Comparison of ENCODE assay signal across 22 cellular contexts in the genomic region with DNA sequence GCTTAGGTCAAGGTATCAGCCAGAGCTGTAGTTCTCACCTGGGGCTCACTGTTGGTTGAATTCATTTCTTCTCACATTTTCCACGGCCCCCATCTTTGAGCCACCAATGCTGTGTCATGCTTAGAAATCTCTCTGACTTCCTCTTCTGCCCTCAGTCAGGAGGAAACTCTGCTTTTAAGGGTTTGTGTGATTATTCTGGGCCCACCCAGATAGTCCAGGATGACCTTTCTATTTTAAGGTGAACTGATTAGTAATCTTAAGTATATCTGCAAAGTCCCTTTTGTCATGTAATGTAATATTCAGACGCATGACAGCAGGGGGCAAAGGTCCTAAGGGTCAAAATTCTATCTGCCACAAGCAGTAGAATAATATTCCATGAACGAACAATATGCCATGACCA.
A peak's percentile ranks its signal among the peaks of the same experiment; 100 is the strongest.
DNase-seq lines count a peak whose midpoint lies in the region; ATAC-seq, FAIRE-seq and TF ChIP-seq lines count a peak whose summit lies in the region.
"Had no signal": no experiment of that assay in that cellular context is flagged by ENCODE, and none has a peak within 500 bp of the region (broad histone marks: within the 10 kb centered on the region; RNA-seq: fewer than 3 reads in every experiment).

No MANE protein-coding gene starts in this region.

- TF ChIP-seq CTCF in GM10248 (IDR thresholded peaks at IDR 0.05; ENCODE audit: control extremely low read depth, extremely low read depth, low read depth, missing control alignments): no peak

- DNase-seq in CD1c-positive myeloid dendritic cell (ENCODE audit: extremely low spot score): peak; percentile 36
- peak; percentile 69 for DNase-seq in KBM-7
- DNase-seq in OCI-M1 (lab: John Stamatoyannopoulos, UW): peak; percentile 83
- peak; percentile 6 for DNase-seq in left lobe of liver (ENCODE audit: low spot score)
- no peak for DNase-seq in stimulated activated naive CD4-positive, alpha-beta T cell treated with Interleukin-2 at 50 U/mL for 16 hours (lab: John Stamatoyannopoulos, UW)
- no peak for DNase-seq in GM10248 (ENCODE audit: extremely low spot score)
- no peak for DNase-seq in GM12892 (ENCODE audit: insufficient read length)
- DNase-seq: ACHN; AML-193; Caco-2; CD4-positive, CD25-positive, alpha-beta regulatory T cell; DMS53; GM23248; HCEC 1CT; NCI-H1092 treated with DMSO at 0.1 percent for 48 hours; NCI-H2081 treated with DMSO at 0.1 percent for 48 hours; NCI-H510A treated with DMSO at 0.1 percent for 48 hours; NCI-H82; SHP77 had no signal

- in situ Hi-C loops in KBM-7 (cut with MboI; ENCODE audit: low pct_unique_long_range_greater_than_20kb, low sequenced_read_pairs): no loop called here

- CTCF ChIA-PET in GM10248 (lab: Yijun Ruan, JAX): interaction anchor here (0.9 kb wide), 1 partner anchor 283 kb away, joined by 3 read pairs; no protein-coding TSS in a partner anchor

- no peak for TF ChIP-seq POLR2A in GM12892 (IDR thresholded peaks at IDR 0.05; ENCODE audit: low read depth, low read length)

- POLR2A ChIA-PET in GM10248 (lab: Yijun Ruan, JAX): no interaction called here

- FAIRE-seq in GM12892 (lab: Jason Lieb, UNC): no peak
- FAIRE-seq: GM18507, RCC 7860 had no signal

- ATAC-seq in left lobe of liver: no peak
- no peak for ATAC-seq in HG03196 (IDR thresholded peaks at IDR 0.05; ENCODE audit: unreplicated experiment)

Comparison
In these comparisons a context has a peak if more than half of its experiments do, and no peak if none do; other contexts are left out.
1. DNase-seq: peak in CD1c-positive myeloid dendritic cell (single experiment), KBM-7 (single experiment), OCI-M1 (single experiment) and left lobe of liver (single experiment); none in stimulated activated naive CD4-positive, alpha-beta T cell treated with Interleukin-2 at 50 U/mL for 16 hours (single experiment), GM10248 (single experiment) and GM12892 (single experiment).